Comparison of ENCODE assay signal across 8 cellular contexts in genomic region chr3:142595951-142596725, GRCh38. TPM values are rescaled to one million over a fixed set of nuclear protein-coding genes. Genes with fewer than 3 reads are reported as not detected.
DNase-seq lines count a peak whose midpoint lies in the region; ATAC-seq and TF ChIP-seq lines count a peak whose summit lies in the region.

A gene with protein sequence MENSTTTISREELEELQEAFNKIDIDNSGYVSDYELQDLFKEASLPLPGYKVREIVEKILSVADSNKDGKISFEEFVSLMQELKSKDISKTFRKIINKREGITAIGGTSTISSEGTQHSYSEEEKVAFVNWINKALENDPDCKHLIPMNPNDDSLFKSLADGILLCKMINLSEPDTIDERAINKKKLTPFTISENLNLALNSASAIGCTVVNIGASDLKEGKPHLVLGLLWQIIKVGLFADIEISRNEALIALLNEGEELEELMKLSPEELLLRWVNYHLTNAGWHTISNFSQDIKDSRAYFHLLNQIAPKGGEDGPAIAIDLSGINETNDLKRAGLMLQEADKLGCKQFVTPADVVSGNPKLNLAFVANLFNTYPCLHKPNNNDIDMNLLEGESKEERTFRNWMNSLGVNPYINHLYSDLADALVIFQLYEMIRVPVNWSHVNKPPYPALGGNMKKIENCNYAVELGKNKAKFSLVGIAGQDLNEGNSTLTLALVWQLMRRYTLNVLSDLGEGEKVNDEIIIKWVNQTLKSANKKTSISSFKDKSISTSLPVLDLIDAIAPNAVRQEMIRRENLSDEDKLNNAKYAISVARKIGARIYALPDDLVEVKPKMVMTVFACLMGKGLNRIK (plus strand): TSS chr3:142596393. CDS start chr3:142664238, 67,845 bp downstream.

- H3K27ac ChIP-seq in caudate nucleus (ENCODE audit: low read depth, low read length), result no peak within 1 kb of the TSS

- peaks cover 10% of the 10 kb centered on the region for H3K9me3 Mint-ChIP-seq in WTC11

- peaks cover 4% of the 10 kb centered on the region for H3K27me3 Mint-ChIP-seq in WTC11 (ENCODE audit: low read depth)

- peaks cover 15% of the 10 kb centered on the region for H3K36me3 Mint-ChIP-seq in WTC11

- DNase-seq in AG08395 (ENCODE audit: low spot score) (peak; percentile 97), NCI-H2171 treated with DMSO at 0.1 percent for 48 hours (lab: John Stamatoyannopoulos, UW) (peak; percentile 92), WTC11 (ENCODE audit: low spot score) (peak; percentile 91), caudate nucleus (lab: John Stamatoyannopoulos, UW) (peak in 60 of 61 donors; percentile 18 to 86 (median 68)), islet precursor cell (peak; percentile 97)
- peak; percentile 75 to 91 (median 80) for DNase-seq in stimulated activated CD4-positive, alpha-beta T cell treated with anti-CD3 and anti-CD28 coated beads, Interleukin-12 subunit alpha, Interleukin-12 subunit beta, amount 100 ng/mL, for 48 hours (ENCODE audit: low read depth in 2 of 3, low spot score in 1 of 3)

- no peak for TF ChIP-seq CTCF in WTC11 (IDR thresholded peaks at IDR 0.05)

- CTCF ChIA-PET in WTC11 (lab: Charles Lee), result interaction anchor here (2.5 kb wide), 1 partner anchor 9 kb away, joined by 6 read pairs; no protein-coding TSS in a partner anchor

- peaks cover 19% of the 10 kb centered on the region for H3K4me1 Mint-ChIP-seq in WTC11

- H3K27ac Mint-ChIP-seq in WTC11, result peak within 1 kb of the TSS; percentile 97; the same call in 1 of the 2 replicates

- peak within 1 kb of the TSS; percentile 97 for H3K4me3 Mint-ChIP-seq in WTC11

- peak; percentile 87 for ATAC-seq in GM18870 (IDR thresholded peaks at IDR 0.05; ENCODE audit: unreplicated experiment)
- ATAC-seq in HG03103 (IDR thresholded peaks at IDR 0.05; ENCODE audit: low read depth, unreplicated experiment), result peak; percentile 83
- peak; percentile 93 for ATAC-seq in WTC11

- POLR2A ChIA-PET in WTC11 (lab: Charles Lee), result no interaction called here

TF ChIP-seq in WTC11, 78 proteins besides CTCF, POLR2A, EP300 and RAD21 (continues in another document):
- no peak for TF ChIP-seq NFATC4 (CRISPR knock-in tag; IDR thresholded peaks at IDR 0.05)
- no peak for TF ChIP-seq USF2 (CRISPR knock-in tag; IDR thresholded peaks at IDR 0.05)
- no peak for TF ChIP-seq ZNF263 (CRISPR knock-in tag; IDR thresholded peaks at IDR 0.05; ENCODE audit: low read depth)
- no peak for TF ChIP-seq ZMAT4 (CRISPR knock-in tag; IDR thresholded peaks at IDR 0.05)
- 0 out of 2 replicates have a peak, but pooled peaks have one; percentile 11 for TF ChIP-seq ZNF317 (CRISPR knock-in tag; IDR thresholded peaks at IDR 0.05; ENCODE audit: borderline replicate concordance, low read depth)
- TF ChIP-seq ZNF281 (CRISPR knock-in tag; IDR thresholded peaks at IDR 0.05), result no peak
- TF ChIP-seq, protein P1, sequence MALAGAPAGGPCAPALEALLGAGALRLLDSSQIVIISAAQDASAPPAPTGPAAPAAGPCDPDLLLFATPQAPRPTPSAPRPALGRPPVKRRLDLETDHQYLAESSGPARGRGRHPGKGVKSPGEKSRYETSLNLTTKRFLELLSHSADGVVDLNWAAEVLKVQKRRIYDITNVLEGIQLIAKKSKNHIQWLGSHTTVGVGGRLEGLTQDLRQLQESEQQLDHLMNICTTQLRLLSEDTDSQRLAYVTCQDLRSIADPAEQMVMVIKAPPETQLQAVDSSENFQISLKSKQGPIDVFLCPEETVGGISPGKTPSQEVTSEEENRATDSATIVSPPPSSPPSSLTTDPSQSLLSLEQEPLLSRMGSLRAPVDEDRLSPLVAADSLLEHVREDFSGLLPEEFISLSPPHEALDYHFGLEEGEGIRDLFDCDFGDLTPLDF (CRISPR knock-in tag; IDR thresholded peaks at IDR 0.05), result peak; percentile 73; the same call in 1 of the 2 replicates
- peak; percentile 89 for TF ChIP-seq SP1 (CRISPR knock-in tag; conservative IDR thresholded peaks at IDR 0.05)
- peak; percentile 78; the same call in 1 of the 2 replicates for TF ChIP-seq MYBL2 (CRISPR knock-in tag; IDR thresholded peaks at IDR 0.05)
- peak; percentile 84 for TF ChIP-seq FOXP1 (CRISPR knock-in tag; IDR thresholded peaks at IDR 0.05; ENCODE audit: borderline replicate concordance)
- TF ChIP-seq, protein P2, sequence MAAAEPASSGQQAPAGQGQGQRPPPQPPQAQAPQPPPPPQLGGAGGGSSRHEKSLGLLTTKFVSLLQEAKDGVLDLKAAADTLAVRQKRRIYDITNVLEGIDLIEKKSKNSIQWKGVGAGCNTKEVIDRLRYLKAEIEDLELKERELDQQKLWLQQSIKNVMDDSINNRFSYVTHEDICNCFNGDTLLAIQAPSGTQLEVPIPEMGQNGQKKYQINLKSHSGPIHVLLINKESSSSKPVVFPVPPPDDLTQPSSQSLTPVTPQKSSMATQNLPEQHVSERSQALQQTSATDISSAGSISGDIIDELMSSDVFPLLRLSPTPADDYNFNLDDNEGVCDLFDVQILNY (CRISPR knock-in tag; IDR thresholded peaks at IDR 0.05), result peak; percentile 65; the same call in 1 of the 2 replicates
- TF ChIP-seq RORB (CRISPR knock-in tag; IDR thresholded peaks at IDR 0.05), result no peak
- TF ChIP-seq TEAD4 (CRISPR knock-in tag; IDR thresholded peaks at IDR 0.05), result no peak
- TF ChIP-seq, protein P3, sequence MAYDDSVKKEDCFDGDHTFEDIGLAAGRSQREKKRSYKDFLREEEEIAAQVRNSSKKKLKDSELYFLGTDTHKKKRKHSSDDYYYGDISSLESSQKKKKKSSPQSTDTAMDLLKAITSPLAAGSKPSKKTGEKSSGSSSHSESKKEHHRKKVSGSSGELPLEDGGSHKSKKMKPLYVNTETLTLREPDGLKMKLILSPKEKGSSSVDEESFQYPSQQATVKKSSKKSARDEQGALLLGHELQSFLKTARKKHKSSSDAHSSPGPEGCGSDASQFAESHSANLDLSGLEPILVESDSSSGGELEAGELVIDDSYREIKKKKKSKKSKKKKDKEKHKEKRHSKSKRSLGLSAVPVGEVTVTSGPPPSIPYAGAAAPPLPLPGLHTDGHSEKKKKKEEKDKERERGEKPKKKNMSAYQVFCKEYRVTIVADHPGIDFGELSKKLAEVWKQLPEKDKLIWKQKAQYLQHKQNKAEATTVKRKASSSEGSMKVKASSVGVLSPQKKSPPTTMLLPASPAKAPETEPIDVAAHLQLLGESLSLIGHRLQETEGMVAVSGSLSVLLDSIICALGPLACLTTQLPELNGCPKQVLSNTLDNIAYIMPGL (CRISPR knock-in tag; IDR thresholded peaks at IDR 0.05), result no peak; the same call in 1 of the 2 replicates
- TF ChIP-seq GRHL2 (CRISPR knock-in tag; IDR thresholded peaks at IDR 0.05; ENCODE audit: insufficient replicate concordance, severe bottlenecking), result no peak
- no peak; the same call in 1 of the 2 replicates for TF ChIP-seq ZNF232 (CRISPR knock-in tag; IDR thresholded peaks at IDR 0.05)
- peak; percentile 76; the same call in 1 of the 2 replicates for TF ChIP-seq TEAD1 (CRISPR knock-in tag; IDR thresholded peaks at IDR 0.05)
- no peak for TF ChIP-seq JAZF1 (CRISPR knock-in tag; IDR thresholded peaks at IDR 0.05)
- TF ChIP-seq FOXJ3 (CRISPR knock-in tag; IDR thresholded peaks at IDR 0.05; ENCODE audit: borderline replicate concordance), result no peak
- peak; percentile 46; the same call in 1 of the 2 replicates for TF ChIP-seq FOXP4 (CRISPR knock-in tag; IDR thresholded peaks at IDR 0.05)

RNA-seq across cellular contexts. Expression of the gene that starts here (rescaled TPM):
- 26.4 to 32.6 TPM (median 29.9 TPM) in 3 replicates for total RNA-seq in WTC11 (2021)
